ENCODE assay signal across 19 cellular contexts in the genomic region with DNA sequence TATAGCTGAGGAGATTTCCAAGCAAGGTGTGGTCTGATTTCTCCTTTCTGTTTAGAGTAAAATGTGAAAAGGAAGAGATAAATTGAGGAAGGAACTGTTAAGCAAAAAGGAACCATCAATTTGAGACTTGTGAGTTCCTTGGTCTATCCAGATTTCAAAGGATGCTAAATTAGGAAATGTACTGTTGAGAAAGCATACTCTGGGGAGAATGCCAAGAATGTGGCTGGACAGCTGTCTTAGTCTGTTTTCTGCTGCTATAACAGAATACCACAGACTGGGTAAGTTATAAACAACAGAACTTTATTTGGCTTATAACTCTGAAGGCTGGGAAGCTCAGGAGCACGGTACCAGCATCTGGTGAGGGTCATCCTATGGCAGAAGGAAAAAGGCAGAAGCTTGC.
"Had no signal": no experiment of that assay in that cellular context is flagged by ENCODE, and none has a peak within 500 bp of the region (broad histone marks: within the 10 kb centered on the region; RNA-seq: fewer than 3 reads in every experiment).

No MANE protein-coding gene starts in this region.

- H3K27me3 Mint-ChIP-seq: activated naive CD8-positive, alpha-beta T cell treated with anti-CD3 and anti-CD28 coated beads, Interleukin-2, amount 50 U/mL, for 24 hours had no signal

- H3K36me3 ChIP-seq: breast epithelium, esophagus squamous epithelium, right lobe of liver, stomach, thoracic aorta, upper lobe of right lung had no signal

- ATAC-seq: activated naive CD8-positive, alpha-beta T cell treated with anti-CD3 and anti-CD28 coated beads, Interleukin-2, amount 50 U/mL, for 24 hours; psoas muscle; right lobe of liver; upper lobe of right lung had no signal

- H3K4me1 ChIP-seq: breast epithelium, esophagus squamous epithelium, psoas muscle, right lobe of liver, stomach, upper lobe of right lung had no signal

- H3K4me3 ChIP-seq: breast epithelium, esophagus squamous epithelium, psoas muscle, right lobe of liver, stomach, thoracic aorta, upper lobe of right lung had no signal

- H3K27ac ChIP-seq: breast epithelium, esophagus squamous epithelium, psoas muscle, right lobe of liver, stomach, thoracic aorta, upper lobe of right lung, VCaP had no signal

- H3K27ac Mint-ChIP-seq: activated naive CD4-positive, alpha-beta T cell treated with anti-CD3 and anti-CD28 coated beads for 36 hours; activated naive CD8-positive, alpha-beta T cell treated with anti-CD3 and anti-CD28 coated beads, Interleukin-2, amount 50 U/mL, for 24 hours; activated T-helper 2 cell treated with anti-CD3 and anti-CD28 coated beads, Interferon-gamma antibody, Interleukin-2, Interleukin-4, amounts not matched to agents 10 μg/mL and 5 μg/mL and 100 μg/mL, durations not matched to agents 14 hours and 24 hours and 36 hours; nephron progenitor cell had no signal

- H3K4me3 Mint-ChIP-seq: activated naive CD4-positive, alpha-beta T cell treated with anti-CD3 and anti-CD28 coated beads for 36 hours; activated naive CD8-positive, alpha-beta T cell treated with anti-CD3 and anti-CD28 coated beads, Interleukin-2, amount 50 U/mL, for 24 hours; nephron progenitor cell had no signal

- DNase-seq: activated CD4-positive, alpha-beta T cell treated with anti-CD3 and anti-CD28 coated beads for 1 hour; activated CD4-positive, alpha-beta T cell treated with anti-CD3 and anti-CD28 coated beads, Interleukin-2, amount 50 U/mL, for 4 hours; activated naive CD4-positive, alpha-beta T cell treated with anti-CD3 and anti-CD28 coated beads for 36 hours; activated naive CD8-positive, alpha-beta T cell treated with anti-CD3 and anti-CD28 coated beads, Interleukin-2, amount 50 U/mL, for 24 hours; aorta; cerebellar nuclear complex; effector CD8-positive, alpha-beta T cell; esophagus squamous epithelium; hippocampal formation; mesendoderm; nephron progenitor cell; psoas muscle; right lobe of liver; stomach; upper lobe of right lung had no signal

- H3K27me3 ChIP-seq: breast epithelium, esophagus squamous epithelium, right lobe of liver, stomach, upper lobe of right lung had no signal

- H3K9me3 ChIP-seq: breast epithelium, psoas muscle, right lobe of liver, upper lobe of right lung had no signal

- H3K4me1 Mint-ChIP-seq: activated naive CD8-positive, alpha-beta T cell treated with anti-CD3 and anti-CD28 coated beads, Interleukin-2, amount 50 U/mL, for 24 hours had no signal
